Comparison of ENCODE assay signal across 27 cellular contexts in the genomic region with DNA sequence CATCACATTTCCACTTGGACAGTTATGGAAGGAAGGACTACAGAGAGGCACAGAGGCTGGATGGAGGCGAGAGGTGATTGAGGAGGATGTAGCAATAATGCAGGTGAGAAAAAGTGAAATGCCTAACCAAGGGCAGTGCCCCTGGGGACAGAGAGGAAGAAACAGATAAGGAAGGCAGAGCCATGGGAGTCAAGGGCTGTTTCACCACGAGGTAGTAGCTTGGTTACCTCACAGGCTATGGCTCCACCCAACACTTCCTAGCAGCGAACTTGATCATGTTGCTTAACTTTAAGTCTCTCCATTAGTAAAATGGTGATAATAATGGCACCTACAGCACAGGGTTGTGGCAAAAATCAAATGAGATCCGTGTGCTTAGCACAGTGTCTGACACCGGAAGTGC.
A peak's percentile ranks its signal among the peaks of the same experiment; 100 is the strongest.
DNase-seq lines count a peak whose midpoint lies in the region; ATAC-seq and TF ChIP-seq lines count a peak whose summit lies in the region.
"Had no signal": no experiment of that assay in that cellular context is flagged by ENCODE, and none has a peak within 500 bp of the region (broad histone marks: within the 10 kb centered on the region; RNA-seq: fewer than 3 reads in every experiment).

No MANE protein-coding gene starts in this region.

- ATAC-seq in HG03159 (IDR thresholded peaks at IDR 0.05; ENCODE audit: unreplicated experiment) (no peak), GM21367 (IDR thresholded peaks at IDR 0.05; ENCODE audit: unreplicated experiment) (no peak)
- ATAC-seq: body of pancreas; CD8-positive, alpha-beta T cell; natural killer cell; Panc1; pancreas; sciatic nerve had no signal

- 78% methylated on average over 5 of the region's 5 CpGs for WGBS in hepatocyte (ENCODE audit: low lambda C conversion rate, missing lambda C conversion rate)

- no peak overlapping the region for H3K4me3 ChIP-seq in left ventricle myocardium inferior
- H3K4me3 ChIP-seq in hepatocyte, result no peak overlapping the region
- H3K4me3 ChIP-seq: body of pancreas, heart right ventricle, pancreas had no signal

- peak overlapping the region; percentile 50 for H3K27ac ChIP-seq in left ventricle myocardium inferior (replicated peaks)
- H3K27ac ChIP-seq in hepatocyte, result no peak overlapping the region
- H3K27ac ChIP-seq: body of pancreas, pancreas, VCaP had no signal

- H3K27me3 ChIP-seq in left ventricle myocardium inferior (ENCODE audit: low read depth), result no peaks in the 10 kb centered on the region
- no peaks in the 10 kb centered on the region for H3K27me3 ChIP-seq in hepatocyte
- H3K27me3 ChIP-seq: body of pancreas, heart right ventricle, pancreas had no signal

- H2AFZ ChIP-seq in hepatocyte, result no peak overlapping the region

- H3K79me2 ChIP-seq in hepatocyte, result no peaks in the 10 kb centered on the region

- no peak for TF ChIP-seq CTCF in left ventricle myocardium inferior (IDR thresholded peaks at IDR 0.05; ENCODE audit: borderline replicate concordance)
- TF ChIP-seq CTCF in hepatocyte (IDR thresholded peaks at IDR 0.05; ENCODE audit: poor library complexity), result no peak

- no peaks in the 10 kb centered on the region for H4K20me1 ChIP-seq in hepatocyte (ENCODE audit: insufficient read depth, poor library complexity, severe bottlenecking)

- H3K4me1 ChIP-seq in left ventricle myocardium inferior, result peaks cover 47% of the 10 kb centered on the region
- no peaks in the 10 kb centered on the region for H3K4me1 ChIP-seq in hepatocyte (ENCODE audit: insufficient read depth)
- H3K4me1 ChIP-seq: body of pancreas, pancreas had no signal

- DNase-seq in left ventricle myocardium inferior (no peak), cardiac septum (ENCODE audit: low spot score) (no peak), NOMO-1 treated with dmso at 0.1 percent for 144 hours (lab: John Stamatoyannopoulos, UW; ENCODE audit: unreplicated experiment) (peak; percentile 28), hepatocyte (ENCODE audit: low spot score) (peak; percentile 33), NCI-H187 (lab: John Stamatoyannopoulos, UW) (no peak), GM19240 (ENCODE audit: insufficient read length, low spot score) (no peak)
- DNase-seq: activated CD4-positive, alpha-beta T cell treated with anti-CD3 and anti-CD28 coated beads, Interleukin-2, amount 10 ng/mL, durations not matched to agents 24 days and 14 days; activated CD8-positive, alpha-beta memory T cell treated with anti-CD3 and anti-CD28 coated beads, Interleukin-2, amount 50 U/mL, for 4 hours; body of pancreas; CD8-positive, alpha-beta T cell; DMS 273 treated with DMSO at 0.1 percent for 48 hours; effector CD4-positive, alpha-beta T cell; erythroblast; HCEC 1CT; heart right ventricle; natural killer cell; NCI-H1417 treated with DMSO at 0.1 percent for 48 hours; NCI-H2107; NCI-H446 treated with DMSO at 0.1 percent for 48 hours; pancreas; SHP77 treated with DMSO at 0.1 percent for 48 hours; stimulated activated naive CD4-positive, alpha-beta T cell treated with Interleukin-2 at 50 U/mL for 16 hours had no signal

- intact Hi-C loops in left ventricle myocardium inferior (cut with micrococcal nuclease), result no loop called here
- intact Hi-C loops in cardiac septum (cut with DNase I), result no loop called here

- H3K4me2 ChIP-seq in hepatocyte, result no peak overlapping the region

- H3K36me3 ChIP-seq in left ventricle myocardium inferior (peaks cover 1% of the 10 kb centered on the region), hepatocyte (replicated peaks; ENCODE audit: insufficient read depth, low read depth) (no peaks in the 10 kb centered on the region)
- H3K36me3 ChIP-seq: pancreas had no signal

- H3K9me3 ChIP-seq in left ventricle myocardium inferior (replicated peaks) (peaks cover under 1% of the 10 kb centered on the region), hepatocyte (ENCODE audit: low read depth) (no peaks in the 10 kb centered on the region)
- H3K9me3 ChIP-seq: body of pancreas, pancreas had no signal

- H3K9me2 ChIP-seq in hepatocyte (replicated peaks; ENCODE audit: insufficient read depth), result no peaks in the 10 kb centered on the region

Comparison
In these comparisons a context has a peak if more than half of its experiments do, and no peak if none do; other contexts are left out.
1. DNase-seq: peak in NOMO-1 treated with dmso at 0.1 percent for 144 hours (single experiment) and hepatocyte (single experiment); none in left ventricle myocardium inferior (single experiment), cardiac septum (single experiment), NCI-H187 (0 of 2) and GM19240 (single experiment).